1 cellular context compared by ENCODE assay signal in the genomic region with DNA sequence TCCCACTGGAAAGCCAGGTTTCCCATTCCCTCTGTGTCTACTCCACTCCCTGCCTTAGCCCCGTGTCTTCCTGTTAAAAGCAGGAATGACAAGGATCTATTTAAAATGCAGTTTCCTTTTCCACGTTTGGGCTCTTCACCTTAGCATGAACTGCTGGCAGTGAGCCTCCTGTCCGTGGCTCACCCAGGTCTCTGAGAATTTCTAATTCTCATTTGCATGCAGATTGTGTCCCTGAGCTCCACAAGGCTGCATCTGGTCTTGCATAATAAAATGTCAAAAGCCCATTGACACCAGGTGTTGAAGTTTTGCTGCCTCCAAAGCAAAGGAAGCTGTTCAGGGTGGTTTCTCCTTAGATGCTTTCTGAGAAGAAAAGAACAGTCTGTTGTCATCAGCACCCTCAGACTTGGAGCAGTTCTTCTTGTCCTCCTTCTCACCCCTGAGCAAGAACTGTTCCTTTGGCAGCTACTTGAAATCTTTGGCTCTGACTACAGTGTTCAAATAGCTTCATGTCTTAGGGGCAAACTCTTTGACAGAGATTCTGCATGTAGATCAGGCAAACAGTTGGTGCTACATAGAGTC.
TF ChIP-seq lines count a peak whose summit lies in the region.

No MANE protein-coding gene starts in this region.

TF ChIP-seq in SK-N-SH, 30 proteins besides CTCF, POLR2A, EP300 and RAD21:
- TF ChIP-seq, protein P1, sequence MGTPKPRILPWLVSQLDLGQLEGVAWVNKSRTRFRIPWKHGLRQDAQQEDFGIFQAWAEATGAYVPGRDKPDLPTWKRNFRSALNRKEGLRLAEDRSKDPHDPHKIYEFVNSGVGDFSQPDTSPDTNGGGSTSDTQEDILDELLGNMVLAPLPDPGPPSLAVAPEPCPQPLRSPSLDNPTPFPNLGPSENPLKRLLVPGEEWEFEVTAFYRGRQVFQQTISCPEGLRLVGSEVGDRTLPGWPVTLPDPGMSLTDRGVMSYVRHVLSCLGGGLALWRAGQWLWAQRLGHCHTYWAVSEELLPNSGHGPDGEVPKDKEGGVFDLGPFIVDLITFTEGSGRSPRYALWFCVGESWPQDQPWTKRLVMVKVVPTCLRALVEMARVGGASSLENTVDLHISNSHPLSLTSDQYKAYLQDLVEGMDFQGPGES (IDR thresholded peaks at IDR 0.05; ENCODE audit: low read depth, low read length) = no peak
- TF ChIP-seq GABPA (IDR thresholded peaks at IDR 0.05; ENCODE audit: low read depth) = no peak
- no peak for TF ChIP-seq POLR2AphosphoS5 (IDR thresholded peaks at IDR 0.05; ENCODE audit: low read depth, low read length)
- no peak for TF ChIP-seq RCOR1 (IDR thresholded peaks at IDR 0.05; ENCODE audit: low read length)
- no peak for TF ChIP-seq EZH2phosphoT487 (IDR thresholded peaks at IDR 0.05; ENCODE audit: borderline replicate concordance, low read depth)
- no peak for TF ChIP-seq YY1 (IDR thresholded peaks at IDR 0.05; ENCODE audit: low read depth)
- no peak for TF ChIP-seq FOSL2 (IDR thresholded peaks at IDR 0.05; ENCODE audit: borderline replicate concordance, low read depth)
- no peak for TF ChIP-seq RFX5 (IDR thresholded peaks at IDR 0.05; ENCODE audit: low read length)
- no peak for TF ChIP-seq RXRA (IDR thresholded peaks at IDR 0.05; ENCODE audit: borderline replicate concordance, low read depth)
- TF ChIP-seq SMC3 (IDR thresholded peaks at IDR 0.05; ENCODE audit: low read depth, low read length) = no peak
- TF ChIP-seq, protein P2, sequence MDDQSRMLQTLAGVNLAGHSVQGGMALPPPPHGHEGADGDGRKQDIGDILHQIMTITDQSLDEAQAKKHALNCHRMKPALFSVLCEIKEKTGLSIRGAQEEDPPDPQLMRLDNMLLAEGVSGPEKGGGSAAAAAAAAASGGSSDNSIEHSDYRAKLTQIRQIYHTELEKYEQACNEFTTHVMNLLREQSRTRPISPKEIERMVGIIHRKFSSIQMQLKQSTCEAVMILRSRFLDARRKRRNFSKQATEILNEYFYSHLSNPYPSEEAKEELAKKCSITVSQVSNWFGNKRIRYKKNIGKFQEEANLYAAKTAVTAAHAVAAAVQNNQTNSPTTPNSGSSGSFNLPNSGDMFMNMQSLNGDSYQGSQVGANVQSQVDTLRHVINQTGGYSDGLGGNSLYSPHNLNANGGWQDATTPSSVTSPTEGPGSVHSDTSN (IDR thresholded peaks at IDR 0.05) = no peak
- TF ChIP-seq TEAD4 (IDR thresholded peaks at IDR 0.05; ENCODE audit: borderline replicate concordance, insufficient read depth) = no peak
- TF ChIP-seq, protein P3, sequence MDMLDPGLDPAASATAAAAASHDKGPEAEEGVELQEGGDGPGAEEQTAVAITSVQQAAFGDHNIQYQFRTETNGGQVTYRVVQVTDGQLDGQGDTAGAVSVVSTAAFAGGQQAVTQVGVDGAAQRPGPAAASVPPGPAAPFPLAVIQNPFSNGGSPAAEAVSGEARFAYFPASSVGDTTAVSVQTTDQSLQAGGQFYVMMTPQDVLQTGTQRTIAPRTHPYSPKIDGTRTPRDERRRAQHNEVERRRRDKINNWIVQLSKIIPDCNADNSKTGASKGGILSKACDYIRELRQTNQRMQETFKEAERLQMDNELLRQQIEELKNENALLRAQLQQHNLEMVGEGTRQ (IDR thresholded peaks at IDR 0.05; ENCODE audit: borderline replicate concordance, low read depth, low read length) = no peak
- TF ChIP-seq, protein P4, sequence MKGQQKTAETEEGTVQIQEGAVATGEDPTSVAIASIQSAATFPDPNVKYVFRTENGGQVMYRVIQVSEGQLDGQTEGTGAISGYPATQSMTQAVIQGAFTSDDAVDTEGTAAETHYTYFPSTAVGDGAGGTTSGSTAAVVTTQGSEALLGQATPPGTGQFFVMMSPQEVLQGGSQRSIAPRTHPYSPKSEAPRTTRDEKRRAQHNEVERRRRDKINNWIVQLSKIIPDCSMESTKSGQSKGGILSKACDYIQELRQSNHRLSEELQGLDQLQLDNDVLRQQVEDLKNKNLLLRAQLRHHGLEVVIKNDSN (IDR thresholded peaks at IDR 0.05; ENCODE audit: borderline replicate concordance, low read depth) = no peak
- no peak for TF ChIP-seq MEF2A (IDR thresholded peaks at IDR 0.05; ENCODE audit: borderline replicate concordance, low read depth)
